27 cellular contexts compared by ENCODE assay signal in genomic region chr18:59263566-59264135, GRCh38. TPM values are rescaled to one million over a fixed set of nuclear protein-coding genes. Genes with fewer than 3 reads are reported as not detected.
DNase-seq lines count a peak whose midpoint lies in the region; ATAC-seq, FAIRE-seq and TF ChIP-seq lines count a peak whose summit lies in the region.
"Had no signal": no experiment of that assay in that cellular context is flagged by ENCODE, and none has a peak within 500 bp of the region (broad histone marks: within the 10 kb centered on the region; RNA-seq: fewer than 3 reads in every experiment).

No MANE protein-coding gene starts in this region.

- no peaks in the 10 kb centered on the region for H3K9me3 ChIP-seq in keratinocyte (ENCODE audit: control insufficient read depth, low read depth, low read length)
- peaks cover 0 to 6% (median 0%) of the 10 kb centered on the region in 12 donors for H3K9me3 ChIP-seq in heart left ventricle
- H3K9me3 ChIP-seq: pancreas, SK-N-SH, suprapubic skin, uterus had no signal

- H3K27ac Mint-ChIP-seq in activated naive CD8-positive, alpha-beta T cell, result no peak overlapping the region
- no peak overlapping the region for H3K27ac Mint-ChIP-seq in activated naive CD8-positive, alpha-beta T cell treated with anti-CD3 and anti-CD28 coated beads, Interleukin-2, amount 50 U/mL, for 24 hours
- H3K27ac Mint-ChIP-seq in activated T-helper 1 cell treated with anti-CD3 and anti-CD28 coated beads, Interleukin-12 subunit alpha, Interleukin-12 subunit beta, Interleukin-2, Interleukin-4 antibody, amounts not matched to agents 30 ng/mL and 10 ng/mL and 1 ng/mL, durations not matched to agents 14 hours and 24 hours and 36 hours, result no peak overlapping the region
- H3K27ac Mint-ChIP-seq in stimulated activated naive B cell treated with anti-CD40 and anti-IgM and Interleukin-4, amounts not matched to agents 10 μg/mL and 1 μg/mL and 100 μg/mL, for 72 hours, result peak overlapping the region; percentile 60
- H3K27ac Mint-ChIP-seq: activated CD8-positive, alpha-beta T cell treated with anti-CD3 and anti-CD28 coated beads, Interleukin-2, amount 10 ng/mL, durations not matched to agents 7 days and 5 days; activated naive CD4-positive, alpha-beta T cell treated with anti-CD3 and anti-CD28 coated beads for 36 hours had no signal

- peaks cover 40% of the 10 kb centered on the region for H3K27me3 Mint-ChIP-seq in activated naive CD8-positive, alpha-beta T cell
- peaks cover 78% of the 10 kb centered on the region for H3K27me3 Mint-ChIP-seq in activated naive CD8-positive, alpha-beta T cell treated with anti-CD3 and anti-CD28 coated beads, Interleukin-2, amount 50 U/mL, for 24 hours
- H3K27me3 Mint-ChIP-seq in activated T-helper 1 cell treated with anti-CD3 and anti-CD28 coated beads, Interleukin-12 subunit alpha, Interleukin-12 subunit beta, Interleukin-2, Interleukin-4 antibody, amounts not matched to agents 30 ng/mL and 10 ng/mL and 1 ng/mL, durations not matched to agents 14 hours and 24 hours and 36 hours (ENCODE audit: insufficient read depth), result peaks cover 64% of the 10 kb centered on the region
- peaks cover 81 to 94% of the 10 kb centered on the region in 2 donors for H3K27me3 Mint-ChIP-seq in stimulated activated naive B cell treated with anti-CD40 and anti-IgM and Interleukin-4, amounts not matched to agents 10 μg/mL and 1 μg/mL and 100 μg/mL, for 72 hours

- dilution Hi-C loops in keratinocyte (cut with MboI; ENCODE audit: extremely low pct_ligation_motif_present, low sequenced_read_pairs), result no loop called here

- TF ChIP-seq CTCF in keratinocyte (optimal IDR thresholded peaks at IDR 0.05 in 1 of 3, IDR thresholded peaks at IDR 0.05 in 1 of 3, conservative IDR thresholded peaks at IDR 0.05 in 1 of 3; ENCODE audit: extremely low read depth in 1 of 3, insufficient read depth in 2 of 3, low read length in 3 of 3), result no peak
- TF ChIP-seq CTCF in heart left ventricle (IDR thresholded peaks at IDR 0.05), result no peak

- DNase-seq in activated naive CD8-positive, alpha-beta T cell treated with anti-CD3 and anti-CD28 coated beads, Interleukin-2, amount 50 U/mL, for 24 hours, result no peak
- no peak for DNase-seq in activated T-helper 1 cell treated with anti-CD3 and anti-CD28 coated beads, Interleukin-12 subunit alpha, Interleukin-12 subunit beta, Interleukin-2, Interleukin-4 antibody, amounts not matched to agents 30 ng/mL and 10 ng/mL and 1 ng/mL, durations not matched to agents 14 hours and 24 hours and 36 hours (ENCODE audit: low spot score)
- DNase-seq in keratinocyte (ENCODE audit: low read depth, low spot score), result peak; percentile 17
- no peak for DNase-seq in stimulated activated naive B cell treated with anti-CD40 and anti-IgM and Interleukin-4, amounts not matched to agents 10 μg/mL and 1 μg/mL and 100 μg/mL, for 72 hours
- DNase-seq in GM19238 (ENCODE audit: insufficient read length, low spot score), result no peak
- no peak for DNase-seq in NCI-H2171 (lab: John Stamatoyannopoulos, UW)
- no peak for DNase-seq in heart left ventricle
- DNase-seq: activated CD8-positive, alpha-beta T cell treated with anti-CD3 and anti-CD28 coated beads, Interleukin-2, amount 10 ng/mL, durations not matched to agents 7 days and 5 days; activated naive CD4-positive, alpha-beta T cell treated with anti-CD3 and anti-CD28 coated beads for 36 hours; aorta; central memory CD4-positive, alpha-beta T cell; dermis blood vessel endothelial cell; foreskin melanocyte; hypothalamus; IMR-90; NCI-H2107; NCI-H510A; uterus had no signal

- no peak overlapping the region for H2AFZ ChIP-seq in keratinocyte (ENCODE audit: control insufficient read depth, low read length)

- H3K4me3 ChIP-seq in keratinocyte (ENCODE audit: control insufficient read depth in 2 of 3, extremely low read depth in 1 of 3, insufficient read depth in 2 of 3, low read depth in 1 of 3, low read length in 3 of 3), result no peak overlapping the region
- H3K4me3 ChIP-seq in heart left ventricle, result no peak overlapping the region
- H3K4me3 ChIP-seq: BLaER1, pancreas, suprapubic skin, uterus had no signal

- peaks cover 61% of the 10 kb centered on the region for H3K27me3 ChIP-seq in keratinocyte (ENCODE audit: control insufficient read depth, extremely low read depth, insufficient read depth, low read length)
- H3K27me3 ChIP-seq in heart left ventricle, result peaks cover 41 to 66% (median 56%) of the 10 kb centered on the region in 9 donors

- peaks cover 5% of the 10 kb centered on the region for H4K20me1 ChIP-seq in keratinocyte (ENCODE audit: control insufficient read depth, extremely low read depth, insufficient read depth, low read length)
- H4K20me1 ChIP-seq: BLaER1 had no signal

- peak overlapping the region; percentile 44 for H3K4me2 ChIP-seq in keratinocyte (ENCODE audit: control insufficient read depth, extremely low read depth, insufficient read depth, low read depth, low read length)
- H3K4me2 ChIP-seq: BLaER1, SK-N-SH had no signal

- peak; percentile 34 for FAIRE-seq in keratinocyte (lab: Jason Lieb, UNC)
- FAIRE-seq: H54, pancreas had no signal

- ATAC-seq in activated naive CD8-positive, alpha-beta T cell treated with anti-CD3 and anti-CD28 coated beads, Interleukin-2, amount 50 U/mL, for 24 hours, result no peak
- ATAC-seq in stimulated activated naive B cell treated with anti-CD40 and anti-IgM and Interleukin-4, amounts not matched to agents 10 μg/mL and 1 μg/mL and 100 μg/mL, for 72 hours (replicated peaks), result no peak
- no peak for ATAC-seq in heart left ventricle
- ATAC-seq: activated CD8-positive, alpha-beta T cell treated with anti-CD3 and anti-CD28 coated beads, Interleukin-2, amount 10 ng/mL, durations not matched to agents 7 days and 5 days; pancreas had no signal

- H3K4me3 Mint-ChIP-seq in activated naive CD8-positive, alpha-beta T cell, result peak overlapping the region; percentile 23
- H3K4me3 Mint-ChIP-seq in activated naive CD8-positive, alpha-beta T cell treated with anti-CD3 and anti-CD28 coated beads, Interleukin-2, amount 50 U/mL, for 24 hours, result no peak overlapping the region
- H3K4me3 Mint-ChIP-seq in activated T-helper 1 cell treated with anti-CD3 and anti-CD28 coated beads, Interleukin-12 subunit alpha, Interleukin-12 subunit beta, Interleukin-2, Interleukin-4 antibody, amounts not matched to agents 30 ng/mL and 10 ng/mL and 1 ng/mL, durations not matched to agents 14 hours and 24 hours and 36 hours, result peak overlapping the region; percentile 24
- peak overlapping the region in 1 of 2 donors; percentile 29 for H3K4me3 Mint-ChIP-seq in stimulated activated naive B cell treated with anti-CD40 and anti-IgM and Interleukin-4, amounts not matched to agents 10 μg/mL and 1 μg/mL and 100 μg/mL, for 72 hours
- H3K4me3 Mint-ChIP-seq: activated CD8-positive, alpha-beta T cell treated with anti-CD3 and anti-CD28 coated beads, Interleukin-2, amount 10 ng/mL, durations not matched to agents 7 days and 5 days; activated naive CD4-positive, alpha-beta T cell treated with anti-CD3 and anti-CD28 coated beads for 36 hours had no signal

- H3K79me2 ChIP-seq in keratinocyte (ENCODE audit: control insufficient read depth, insufficient read depth, low read length), result no peaks in the 10 kb centered on the region

- 5 to 8% (median 7%) methylated on average over 17 of the region's 17 CpGs for WGBS in heart left ventricle, 4 donors

- no peak for TF ChIP-seq POLR2A in heart left ventricle (IDR thresholded peaks at IDR 0.05)

- H3K9ac ChIP-seq in keratinocyte (ENCODE audit: control insufficient read depth, extremely low read depth, insufficient read depth, low read length), result no peak overlapping the region
- H3K9ac ChIP-seq: BLaER1, SK-N-SH had no signal

- H3K36me3 ChIP-seq in keratinocyte (ENCODE audit: control insufficient read depth in 2 of 2, extremely low read depth in 1 of 2, insufficient read depth in 2 of 2, low read length in 2 of 2) (no peaks in the 10 kb centered on the region), heart left ventricle (no peaks in the 10 kb centered on the region)
- H3K36me3 ChIP-seq: BLaER1, pancreas, suprapubic skin, uterus had no signal

- H3K36me3 Mint-ChIP-seq in activated naive CD8-positive, alpha-beta T cell, result no peaks in the 10 kb centered on the region
- no peaks in the 10 kb centered on the region for H3K36me3 Mint-ChIP-seq in activated naive CD8-positive, alpha-beta T cell treated with anti-CD3 and anti-CD28 coated beads, Interleukin-2, amount 50 U/mL, for 24 hours (ENCODE audit: low read depth)
- H3K36me3 Mint-ChIP-seq in activated T-helper 1 cell treated with anti-CD3 and anti-CD28 coated beads, Interleukin-12 subunit alpha, Interleukin-12 subunit beta, Interleukin-2, Interleukin-4 antibody, amounts not matched to agents 30 ng/mL and 10 ng/mL and 1 ng/mL, durations not matched to agents 14 hours and 24 hours and 36 hours (ENCODE audit: low read depth), result peaks cover 1% of the 10 kb centered on the region
- H3K36me3 Mint-ChIP-seq in stimulated activated naive B cell treated with anti-CD40 and anti-IgM and Interleukin-4, amounts not matched to agents 10 μg/mL and 1 μg/mL and 100 μg/mL, for 72 hours, result no peaks in the 10 kb centered on the region

- H3K4me1 Mint-ChIP-seq in activated naive CD8-positive, alpha-beta T cell (ENCODE audit: low read depth), result peaks cover 24% of the 10 kb centered on the region
- H3K4me1 Mint-ChIP-seq in activated naive CD8-positive, alpha-beta T cell treated with anti-CD3 and anti-CD28 coated beads, Interleukin-2, amount 50 U/mL, for 24 hours, result peaks cover 8% of the 10 kb centered on the region
- H3K4me1 Mint-ChIP-seq in activated T-helper 1 cell treated with anti-CD3 and anti-CD28 coated beads, Interleukin-12 subunit alpha, Interleukin-12 subunit beta, Interleukin-2, Interleukin-4 antibody, amounts not matched to agents 30 ng/mL and 10 ng/mL and 1 ng/mL, durations not matched to agents 14 hours and 24 hours and 36 hours (ENCODE audit: low read depth), result peaks cover 7% of the 10 kb centered on the region
- peaks cover 16 to 33% of the 10 kb centered on the region in 2 donors for H3K4me1 Mint-ChIP-seq in stimulated activated naive B cell treated with anti-CD40 and anti-IgM and Interleukin-4, amounts not matched to agents 10 μg/mL and 1 μg/mL and 100 μg/mL, for 72 hours

- no peaks in the 10 kb centered on the region for H3K9me3 Mint-ChIP-seq in activated naive CD8-positive, alpha-beta T cell (ENCODE audit: low read depth)
- H3K9me3 Mint-ChIP-seq in activated naive CD8-positive, alpha-beta T cell treated with anti-CD3 and anti-CD28 coated beads, Interleukin-2, amount 50 U/mL, for 24 hours, result no peaks in the 10 kb centered on the region
- H3K9me3 Mint-ChIP-seq in activated T-helper 1 cell treated with anti-CD3 and anti-CD28 coated beads, Interleukin-12 subunit alpha, Interleukin-12 subunit beta, Interleukin-2, Interleukin-4 antibody, amounts not matched to agents 30 ng/mL and 10 ng/mL and 1 ng/mL, durations not matched to agents 14 hours and 24 hours and 36 hours, result no peaks in the 10 kb centered on the region
- peaks cover 0 to 1% of the 10 kb centered on the region in 2 donors for H3K9me3 Mint-ChIP-seq in stimulated activated naive B cell treated with anti-CD40 and anti-IgM and Interleukin-4, amounts not matched to agents 10 μg/mL and 1 μg/mL and 100 μg/mL, for 72 hours
- H3K9me3 Mint-ChIP-seq: activated naive CD4-positive, alpha-beta T cell treated with anti-CD3 and anti-CD28 coated beads for 36 hours had no signal

- H3K27ac ChIP-seq in keratinocyte (ENCODE audit: control insufficient read depth, insufficient read depth, low read length) (no peak overlapping the region), heart left ventricle (no peak overlapping the region)
- H3K27ac ChIP-seq: BLaER1, pancreas, suprapubic skin, uterus had no signal

- peaks cover 16% of the 10 kb centered on the region for H3K4me1 ChIP-seq in keratinocyte (ENCODE audit: control insufficient read depth, extremely low read depth, insufficient read depth, low read length)
- peaks cover 0 to 24% (median 7%) of the 10 kb centered on the region in 12 donors for H3K4me1 ChIP-seq in heart left ventricle
- H3K4me1 ChIP-seq: uterus had no signal

- H3K9me1 ChIP-seq in keratinocyte (ENCODE audit: control insufficient read depth, extremely low read depth, insufficient read depth, low read length), result peaks cover 2% of the 10 kb centered on the region

- intact Hi-C loops in activated T-helper 1 cell treated with anti-CD3 and anti-CD28 coated beads, Interleukin-12 subunit alpha, Interleukin-12 subunit beta, Interleukin-2, Interleukin-4 antibody, amounts not matched to agents 30 ng/mL and 10 ng/mL and 1 ng/mL, durations not matched to agents 14 hours and 24 hours and 36 hours (cut with micrococcal nuclease), result loop anchor here (2.0 kb wide), 1 partner anchor 95 kb away; the partner anchor contains the start of gene LMAN1
- intact Hi-C loops in heart left ventricle (cut with DNase I), result loop anchor here in 1 of 10 donors (10.0 kb wide), 1 partner anchor 179 kb away; no protein-coding TSS in a partner anchor

RNA-seq across cellular contexts. Expression of gene RAX, which starts 9.6 kb away (rescaled TPM):
- total RNA-seq in activated T-helper 1 cell treated with anti-CD3 and anti-CD28 coated beads, Interleukin-12 subunit alpha, Interleukin-12 subunit beta, Interleukin-2, Interleukin-4 antibody, amounts not matched to agents 30 ng/mL and 10 ng/mL and 1 ng/mL, durations not matched to agents 14 hours and 24 hours and 36 hours, result not detected in 2 replicates
- not detected in 3 replicates for polyA plus RNA-seq in keratinocyte
- not detected for polyA plus RNA-seq in keratinocyte (2011; ENCODE audit: low read depth)
- not detected in 2 replicates for polyA plus RNA-seq in keratinocyte (2011; cell fraction: cytosol; rRNA removed)
- polyA plus RNA-seq in keratinocyte (2011; cell fraction: nucleus; rRNA removed), result not detected in 2 replicates
- polyA plus RNA-seq in keratinocyte (2012; ENCODE audit: low replicate concordance), result not detected in 2 replicates
- not detected in 3 replicates for polyA minus RNA-seq in keratinocyte
- not detected for polyA minus RNA-seq in keratinocyte (2011; cell fraction: cytosol; rRNA and poly(A)+ RNA removed)
- polyA minus RNA-seq in keratinocyte (2011; cell fraction: nucleus; rRNA and poly(A)+ RNA removed), result not detected in 2 replicates
- total RNA-seq in heart left ventricle, result not detected
- polyA plus RNA-seq in heart left ventricle, result not detected
- total RNA-seq: activated CD8-positive, alpha-beta T cell treated with anti-CD3 and anti-CD28 coated beads, Interleukin-2, amount 10 ng/mL, durations not matched to agents 7 days and 5 days; activated naive CD4-positive, alpha-beta T cell treated with anti-CD3 and anti-CD28 coated beads for 36 hours; aorta; dermis blood vessel endothelial cell; IMR-90; kidney epithelial cell; lung microvascular endothelial cell; pancreas; RPMI7951; uterus had no signal
- polyA plus RNA-seq: aorta, IMR-90, pancreas, SK-N-SH had no signal

RNA-seq across cellular contexts. Expression of gene GRP, which starts 43.7 kb away (rescaled TPM):
- not detected in 2 replicates for total RNA-seq in activated T-helper 1 cell treated with anti-CD3 and anti-CD28 coated beads, Interleukin-12 subunit alpha, Interleukin-12 subunit beta, Interleukin-2, Interleukin-4 antibody, amounts not matched to agents 30 ng/mL and 10 ng/mL and 1 ng/mL, durations not matched to agents 14 hours and 24 hours and 36 hours
- not detected in 3 replicates for polyA plus RNA-seq in keratinocyte
- not detected for polyA plus RNA-seq in keratinocyte (2011; ENCODE audit: low read depth)
- polyA plus RNA-seq in keratinocyte (2011; cell fraction: cytosol; rRNA removed), result not detected in 2 replicates
- polyA plus RNA-seq in keratinocyte (2011; cell fraction: nucleus; rRNA removed), result not detected in 2 replicates
- polyA plus RNA-seq in keratinocyte (2012; ENCODE audit: low replicate concordance), result not detected in 2 replicates
- not detected in 3 replicates for polyA minus RNA-seq in keratinocyte
- polyA minus RNA-seq in keratinocyte (2011; cell fraction: cytosol; rRNA and poly(A)+ RNA removed), result not detected
- polyA minus RNA-seq in keratinocyte (2011; cell fraction: nucleus; rRNA and poly(A)+ RNA removed), result not detected in 2 replicates
- not detected for total RNA-seq in heart left ventricle
- not detected for polyA plus RNA-seq in heart left ventricle
- total RNA-seq: activated CD8-positive, alpha-beta T cell treated with anti-CD3 and anti-CD28 coated beads, Interleukin-2, amount 10 ng/mL, durations not matched to agents 7 days and 5 days; activated naive CD4-positive, alpha-beta T cell treated with anti-CD3 and anti-CD28 coated beads for 36 hours; aorta; dermis blood vessel endothelial cell; IMR-90; kidney epithelial cell; lung microvascular endothelial cell; RPMI7951; suprapubic skin; uterus had no signal
- polyA plus RNA-seq: IMR-90 had no signal

RNA-seq across cellular contexts. Expression of gene CPLX4, which starts 54.8 kb away (rescaled TPM):
- not detected in 2 replicates for total RNA-seq in activated T-helper 1 cell treated with anti-CD3 and anti-CD28 coated beads, Interleukin-12 subunit alpha, Interleukin-12 subunit beta, Interleukin-2, Interleukin-4 antibody, amounts not matched to agents 30 ng/mL and 10 ng/mL and 1 ng/mL, durations not matched to agents 14 hours and 24 hours and 36 hours
- polyA plus RNA-seq in keratinocyte (not detected in 3 replicates), heart left ventricle (not detected)
- not detected for polyA plus RNA-seq in keratinocyte (2011; ENCODE audit: low read depth)
- polyA plus RNA-seq in keratinocyte (2011; cell fraction: cytosol; rRNA removed), result not detected in 2 replicates
- not detected in 2 replicates for polyA plus RNA-seq in keratinocyte (2011; cell fraction: nucleus; rRNA removed)
- polyA plus RNA-seq in keratinocyte (2012; ENCODE audit: low replicate concordance), result not detected in 2 replicates
- not detected in 3 replicates for polyA minus RNA-seq in keratinocyte
- not detected for polyA minus RNA-seq in keratinocyte (2011; cell fraction: cytosol; rRNA and poly(A)+ RNA removed)
- not detected in 2 replicates for polyA minus RNA-seq in keratinocyte (2011; cell fraction: nucleus; rRNA and poly(A)+ RNA removed)
- not detected for total RNA-seq in heart left ventricle
- total RNA-seq: activated CD8-positive, alpha-beta T cell treated with anti-CD3 and anti-CD28 coated beads, Interleukin-2, amount 10 ng/mL, durations not matched to agents 7 days and 5 days; activated naive CD4-positive, alpha-beta T cell treated with anti-CD3 and anti-CD28 coated beads for 36 hours; aorta; dermis blood vessel endothelial cell; IMR-90; kidney epithelial cell; lung microvascular endothelial cell; RPMI7951; suprapubic skin; uterus had no signal
- polyA plus RNA-seq: IMR-90, pancreas, SK-N-SH had no signal
